23 cellular contexts compared by ENCODE assay signal in genomic region chr20:41394081-41394480, GRCh38. TPM values are rescaled to one million over a fixed set of nuclear protein-coding genes. Genes with fewer than 3 reads are reported as not detected.
"Had no signal": no experiment of that assay in that cellular context is flagged by ENCODE, and none has a peak within 500 bp of the region (broad histone marks: within the 10 kb centered on the region; RNA-seq: fewer than 3 reads in every experiment).

No MANE protein-coding gene starts in this region.

- H3K4me3 ChIP-seq: esophagus muscularis mucosa, gastrocnemius medialis, left lung, lung, mucosa of descending colon, stomach had no signal

- H3K4me3 Mint-ChIP-seq: effector memory CD8-positive, alpha-beta T cell; immature natural killer cell; naive thymus-derived CD8-positive, alpha-beta T cell; stimulated activated naive B cell treated with anti-CD40 and anti-IgM and Interleukin-4, amounts not matched to agents 10 μg/mL and 1 μg/mL and 100 μg/mL, for 72 hours; type B pancreatic cell had no signal

- H3K36me3 ChIP-seq: esophagus muscularis mucosa, gastrocnemius medialis, left lung, neutrophil, stomach had no signal

- H3K27ac Mint-ChIP-seq: effector memory CD8-positive, alpha-beta T cell; immature natural killer cell; naive thymus-derived CD8-positive, alpha-beta T cell; stimulated activated naive B cell treated with anti-CD40 and anti-IgM and Interleukin-4, amounts not matched to agents 10 μg/mL and 1 μg/mL and 100 μg/mL, for 72 hours; type B pancreatic cell had no signal

- ATAC-seq: effector memory CD8-positive, alpha-beta T cell; left lung; mucosa of descending colon; naive thymus-derived CD8-positive, alpha-beta T cell; stimulated activated naive B cell treated with anti-CD40 and anti-IgM and Interleukin-4, amounts not matched to agents 10 μg/mL and 1 μg/mL and 100 μg/mL, for 72 hours had no signal

- H3K9me3 Mint-ChIP-seq: effector memory CD8-positive, alpha-beta T cell; immature natural killer cell; naive thymus-derived CD8-positive, alpha-beta T cell; type B pancreatic cell had no signal

- DNase-seq: central memory CD4-positive, alpha-beta T cell; cortex of kidney; effector memory CD8-positive, alpha-beta T cell; gastrocnemius medialis; immature natural killer cell; left lung; mucosa of descending colon; naive thymus-derived CD8-positive, alpha-beta T cell; stimulated activated CD4-positive, alpha-beta T cell treated with anti-CD3 and anti-CD28 coated beads, Interleukin-15, amount 100 ng/mL, for 24 hours; stimulated activated CD4-positive, alpha-beta T cell treated with anti-CD3 and anti-CD28 coated beads, Interleukin-1b, Interleukin-23, amount 100 ng/mL, for 48 hours; stimulated activated CD4-positive, alpha-beta T cell treated with anti-CD3 and anti-CD28 coated beads, Interleukin-4, amount 100 ng/mL, for 24 hours; stimulated activated naive B cell treated with anti-CD40 and anti-IgM and Interleukin-4, amounts not matched to agents 10 μg/mL and 1 μg/mL and 100 μg/mL, for 72 hours; stomach had no signal

- H3K4me1 Mint-ChIP-seq: immature natural killer cell; naive thymus-derived CD8-positive, alpha-beta T cell; stimulated activated naive B cell treated with anti-CD40 and anti-IgM and Interleukin-4, amounts not matched to agents 10 μg/mL and 1 μg/mL and 100 μg/mL, for 72 hours had no signal

- H3K27ac ChIP-seq: epithelial cell of prostate, gastrocnemius medialis, left lung, neutrophil had no signal

- H3K27me3 Mint-ChIP-seq: effector memory CD8-positive, alpha-beta T cell had no signal

- H3K4me1 ChIP-seq: left lung had no signal

- H3K27me3 ChIP-seq: esophagus muscularis mucosa, gastrocnemius medialis, left lung, stomach had no signal

- H3K36me3 Mint-ChIP-seq: immature natural killer cell; naive thymus-derived CD8-positive, alpha-beta T cell; stimulated activated naive B cell treated with anti-CD40 and anti-IgM and Interleukin-4, amounts not matched to agents 10 μg/mL and 1 μg/mL and 100 μg/mL, for 72 hours; type B pancreatic cell had no signal

- H3K9me3 ChIP-seq: esophagus muscularis mucosa, gastrocnemius medialis, left lung, mucosa of descending colon, neutrophil, stomach had no signal

RNA-seq across cellular contexts. Expression of gene EMILIN3, which starts 27.5 kb away (rescaled TPM):
- total RNA-seq: bronchial epithelial cell; fibroblast of villous mesenchyme; naive thymus-derived CD8-positive, alpha-beta T cell; osteoblast; pulmonary artery endothelial cell had no signal
- polyA plus RNA-seq: immature natural killer cell, keratinocyte had no signal
